ENCODE assay signal across 4 cellular contexts in genomic region chr12:124267205-124267778, GRCh38.
A peak's percentile ranks its signal among the peaks of the same experiment; 100 is the strongest.
TF ChIP-seq lines count a peak whose summit lies in the region.

No MANE protein-coding gene starts in this region.

TF ChIP-seq in HepG2, 621 proteins besides CTCF, POLR2A, EP300 and RAD21:
- TF ChIP-seq ZNF256 (CRISPR knock-in tag; conservative IDR thresholded peaks at IDR 0.05) (no peak), XRCC5 (optimal IDR thresholded peaks at IDR 0.05; ENCODE audit: low read length) (no peak), IKZF4 (CRISPR knock-in tag; IDR thresholded peaks at IDR 0.05; ENCODE audit: borderline replicate concordance, low read depth, not compliant biosample characterization) (no peak), HNRNPK (IDR thresholded peaks at IDR 0.05; ENCODE audit: low read depth, low read length, poor library complexity, severe bottlenecking) (peak; percentile 80), PCBP2 (optimal IDR thresholded peaks at IDR 0.05; ENCODE audit: low read depth, low read length, poor library complexity, severe bottlenecking) (peak; percentile 88), HNRNPL (IDR thresholded peaks at IDR 0.05; ENCODE audit: low read depth, low read length) (no peak), ZMYM3 (CRISPR knock-in tag; IDR thresholded peaks at IDR 0.05) (no peak), MAFG (CRISPR knock-in tag; IDR thresholded peaks at IDR 0.05) (no peak)

TF ChIP-seq in K562, 482 proteins besides CTCF, POLR2A, EP300 and RAD21:
- no peak for TF ChIP-seq TFAM (CRISPR knock-in tag; conservative IDR thresholded peaks at IDR 0.05)
- no peak for TF ChIP-seq ATF2 (CRISPR knock-in tag; IDR thresholded peaks at IDR 0.05)
- TF ChIP-seq ASH1L (IDR thresholded peaks at IDR 0.05; ENCODE audit: borderline replicate concordance, low read depth, partially characterized antibody), result no peak
- TF ChIP-seq PCBP2 (IDR thresholded peaks at IDR 0.05; ENCODE audit: low read depth, low read length, poor library complexity, severe bottlenecking), result peak; percentile 64
- peak; percentile 81 for TF ChIP-seq CREBBP (IDR thresholded peaks at IDR 0.05; ENCODE audit: low read depth, low read length)
- TF ChIP-seq KDM2B (CRISPR knock-in tag; IDR thresholded peaks at IDR 0.05), result no peak
- TF ChIP-seq MCM3 (IDR thresholded peaks at IDR 0.05), result 0 out of 2 replicates have a peak, but pooled peaks have one; percentile 19
- no peak for TF ChIP-seq KLF1 (tag; IDR thresholded peaks at IDR 0.05)
TF ChIP-seq in K562: peak in this region for 3.

TF ChIP-seq in H1, 55 proteins besides CTCF, POLR2A, EP300 and RAD21:
- TF ChIP-seq KDM1A (IDR thresholded peaks at IDR 0.05; ENCODE audit: borderline replicate concordance, low read length) (no peak), USF2 (IDR thresholded peaks at IDR 0.05; ENCODE audit: low read length) (no peak), KDM5A (IDR thresholded peaks at IDR 0.05; ENCODE audit: low read length) (no peak), RNF2 (IDR thresholded peaks at IDR 0.05; ENCODE audit: borderline replicate concordance, low read depth, low read length, missing control alignments, poor library complexity, severe bottlenecking) (no peak), SRF (IDR thresholded peaks at IDR 0.05; ENCODE audit: low read depth, low read length) (no peak), MAX (IDR thresholded peaks at IDR 0.05) (no peak), CEBPB (IDR thresholded peaks at IDR 0.05; ENCODE audit: low read depth, low read length) (no peak), POLR2AphosphoS5 (IDR thresholded peaks at IDR 0.05; ENCODE audit: low read depth, low read length) (no peak), BRCA1 (IDR thresholded peaks at IDR 0.05; ENCODE audit: low read depth, low read length) (no peak), EGR1 (IDR thresholded peaks at IDR 0.05; ENCODE audit: borderline replicate concordance, low read depth, low read length) (no peak), CHD2 (IDR thresholded peaks at IDR 0.05; ENCODE audit: low read length) (no peak), SP2 (IDR thresholded peaks at IDR 0.05; ENCODE audit: low read length) (no peak), RXRA (IDR thresholded peaks at IDR 0.05; ENCODE audit: insufficient read depth, low read depth, low read length) (no peak), SIN3A (conservative IDR thresholded peaks at IDR 0.05 in 1 of 2, IDR thresholded peaks at IDR 0.05 in 1 of 2; ENCODE audit: low read depth in 1 of 2, low read length in 2 of 2) (no peak), EZH2 (IDR thresholded peaks at IDR 0.05; ENCODE audit: low read depth, low read length, severe bottlenecking) (no peak), ATF2 (IDR thresholded peaks at IDR 0.05; ENCODE audit: low read length) (no peak), CBX8 (IDR thresholded peaks at IDR 0.05; ENCODE audit: borderline replicate concordance, low read depth, low read length) (no peak), BACH1 (IDR thresholded peaks at IDR 0.05; ENCODE audit: low read length) (no peak), SP4 (IDR thresholded peaks at IDR 0.05; ENCODE audit: low read length) (no peak)

TF ChIP-seq in HEK293T, 16 proteins besides CTCF, POLR2A, EP300 and RAD21:
- TF ChIP-seq FOXM1 (IDR thresholded peaks at IDR 0.05; ENCODE audit: borderline replicate concordance) (no peak), BHLHE40 (IDR thresholded peaks at IDR 0.05; ENCODE audit: borderline replicate concordance) (no peak), NFRKB (IDR thresholded peaks at IDR 0.05) (no peak)
